Comparison of ENCODE assay signal across 29 cellular contexts in the genomic region with DNA sequence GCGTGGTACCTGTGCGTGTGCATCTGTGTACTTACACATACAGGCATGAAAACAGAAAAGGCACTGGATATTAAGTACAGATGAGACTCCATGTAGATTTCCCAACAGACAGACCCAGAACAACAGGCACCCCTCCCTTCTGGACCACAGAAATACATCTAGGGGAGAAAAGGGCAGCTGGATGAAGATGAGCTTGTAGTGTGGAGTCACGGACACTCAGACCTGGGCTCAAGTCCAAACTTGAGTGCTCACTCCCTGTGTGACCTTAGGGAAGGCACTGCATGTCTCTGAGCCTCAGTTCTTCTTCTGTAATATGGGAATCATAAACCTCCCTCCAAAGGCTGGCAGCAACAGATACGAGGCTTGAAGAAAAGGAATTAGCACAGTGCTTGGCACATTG.
"Had no signal": no experiment of that assay in that cellular context is flagged by ENCODE, and none has a peak within 500 bp of the region (broad histone marks: within the 10 kb centered on the region; RNA-seq: fewer than 3 reads in every experiment).

No MANE protein-coding gene starts in this region.

- H3K9me3 ChIP-seq: adrenal gland, ascending aorta, left lung, mucosa of descending colon, neutrophil, ovary, prostate gland, tibial nerve had no signal

- H3K36me3 Mint-ChIP-seq: activated CD4-positive, alpha-beta memory T cell treated with anti-CD3 and anti-CD28 coated beads for 36 hours; activated naive CD8-positive, alpha-beta T cell treated with anti-CD3 and anti-CD28 coated beads for 36 hours; brain; naive B cell had no signal

- H3K27me3 ChIP-seq: adrenal gland, ascending aorta, left lung, neutrophil, ovary, tibial nerve had no signal

- H3K4me3 Mint-ChIP-seq: activated CD4-positive, alpha-beta memory T cell treated with anti-CD3 and anti-CD28 coated beads for 36 hours; activated CD4-positive, alpha-beta T cell treated with anti-CD3 and anti-CD28 coated beads, Interleukin-2, amount 10 ng/mL, durations not matched to agents 24 days and 14 days; activated naive CD4-positive, alpha-beta T cell treated with anti-CD3 and anti-CD28 coated beads for 36 hours; activated naive CD8-positive, alpha-beta T cell treated with anti-CD3 and anti-CD28 coated beads for 36 hours; activated T-helper 1 cell treated with anti-CD3 and anti-CD28 coated beads, Interleukin-12 subunit alpha, Interleukin-12 subunit beta, Interleukin-2, Interleukin-4 antibody, amounts not matched to agents 30 ng/mL and 10 ng/mL and 1 ng/mL, durations not matched to agents 14 hours and 24 hours and 36 hours; brain; effector memory CD8-positive, alpha-beta T cell; naive B cell; nephron progenitor cell; T-helper 2 cell treated with Interferon-gamma antibody and Interleukin-4, amounts not matched to agents 5 μg/mL and 100 μg/mL, for 36 hours had no signal

- H3K27ac Mint-ChIP-seq: activated CD4-positive, alpha-beta memory T cell treated with anti-CD3 and anti-CD28 coated beads for 36 hours; activated CD4-positive, alpha-beta T cell treated with anti-CD3 and anti-CD28 coated beads, Interleukin-2, amount 10 ng/mL, durations not matched to agents 24 days and 14 days; activated naive CD4-positive, alpha-beta T cell treated with anti-CD3 and anti-CD28 coated beads for 36 hours; activated naive CD8-positive, alpha-beta T cell treated with anti-CD3 and anti-CD28 coated beads for 36 hours; activated T-helper 1 cell treated with anti-CD3 and anti-CD28 coated beads, Interleukin-12 subunit alpha, Interleukin-12 subunit beta, Interleukin-2, Interleukin-4 antibody, amounts not matched to agents 30 ng/mL and 10 ng/mL and 1 ng/mL, durations not matched to agents 14 hours and 24 hours and 36 hours; effector memory CD8-positive, alpha-beta T cell; naive B cell; nephron progenitor cell; T-helper 2 cell treated with Interferon-gamma antibody and Interleukin-4, amounts not matched to agents 5 μg/mL and 100 μg/mL, for 36 hours had no signal

- H3K27me3 Mint-ChIP-seq: activated CD4-positive, alpha-beta memory T cell treated with anti-CD3 and anti-CD28 coated beads for 36 hours had no signal

- H3K9me3 Mint-ChIP-seq: activated CD4-positive, alpha-beta memory T cell treated with anti-CD3 and anti-CD28 coated beads for 36 hours; activated CD4-positive, alpha-beta T cell treated with anti-CD3 and anti-CD28 coated beads, Interleukin-2, amount 10 ng/mL, durations not matched to agents 24 days and 14 days; activated naive CD4-positive, alpha-beta T cell treated with anti-CD3 and anti-CD28 coated beads for 36 hours; activated naive CD8-positive, alpha-beta T cell treated with anti-CD3 and anti-CD28 coated beads for 36 hours; activated T-helper 1 cell treated with anti-CD3 and anti-CD28 coated beads, Interleukin-12 subunit alpha, Interleukin-12 subunit beta, Interleukin-2, Interleukin-4 antibody, amounts not matched to agents 30 ng/mL and 10 ng/mL and 1 ng/mL, durations not matched to agents 14 hours and 24 hours and 36 hours; brain; effector memory CD8-positive, alpha-beta T cell; naive B cell; nephron progenitor cell; T-helper 2 cell treated with Interferon-gamma antibody and Interleukin-4, amounts not matched to agents 5 μg/mL and 100 μg/mL, for 36 hours had no signal

- DNase-seq: activated CD4-positive, alpha-beta memory T cell treated with anti-CD3 and anti-CD28 coated beads for 36 hours; activated CD4-positive, alpha-beta T cell treated with anti-CD3 and anti-CD28 coated beads, Interleukin-2, amount 10 ng/mL, durations not matched to agents 24 days and 14 days; activated CD4-positive, CD25-positive, alpha-beta regulatory T cell treated with anti-CD3 and anti-CD28 coated beads, Interleukin-2, amount 50 U/mL, for 72 hours; activated CD8-positive, alpha-beta memory T cell treated with anti-CD3 and anti-CD28 coated beads, Interleukin-2, amount 50 U/mL, for 4 hours; activated effector memory CD4-positive, alpha-beta T cell treated with anti-CD3 and anti-CD28 coated beads, Interleukin-2, amount 50 U/mL, for 16 hours; activated naive CD4-positive, alpha-beta T cell treated with anti-CD3 and anti-CD28 coated beads for 36 hours; activated naive CD8-positive, alpha-beta T cell treated with anti-CD3 and anti-CD28 coated beads for 36 hours; activated T-cell treated with anti-CD3 and anti-CD28 coated beads, Interleukin-2, amount 50 U/mL, for 1 hour; adrenal gland; cortex of kidney; effector memory CD8-positive, alpha-beta T cell; erythroblast; foreskin fibroblast; left lung; naive B cell; nephron progenitor cell; ovary; stimulated activated CD4-positive, alpha-beta T cell treated with anti-CD3 and anti-CD28 coated beads, Interleukin-2, amount 100 ng/mL, for 48 hours; stimulated activated naive CD4-positive, alpha-beta T cell treated with Interleukin-2 at 50 U/mL for 16 hours; T-helper 1 cell had no signal

- H3K27ac ChIP-seq: adrenal gland, ascending aorta, left lung, neutrophil, ovary, tibial nerve had no signal

- H3K4me3 ChIP-seq: adrenal gland, ascending aorta, left lung, lung, mucosa of descending colon, ovary, prostate gland, tibial nerve had no signal

- ATAC-seq: effector memory CD8-positive, alpha-beta T cell; left lung had no signal

- H3K4me1 Mint-ChIP-seq: activated CD4-positive, alpha-beta T cell treated with anti-CD3 and anti-CD28 coated beads, Interleukin-2, amount 10 ng/mL, durations not matched to agents 24 days and 14 days; activated naive CD8-positive, alpha-beta T cell treated with anti-CD3 and anti-CD28 coated beads for 36 hours; naive B cell had no signal

- H3K36me3 ChIP-seq: adrenal gland, ascending aorta, left lung, neutrophil, ovary, prostate gland, tibial nerve had no signal
